In genomic region chr15:50797926-50798325, GRCh38 we compare ENCODE assay signal across 20 cellular contexts. TPM values are rescaled to one million over a fixed set of nuclear protein-coding genes. Genes with fewer than 3 reads are reported as not detected.
A peak's percentile ranks its signal among the peaks of the same experiment; 100 is the strongest.
DNase-seq lines count a peak whose midpoint lies in the region; ATAC-seq, FAIRE-seq and TF ChIP-seq lines count a peak whose summit lies in the region.
"Had no signal": no experiment of that assay in that cellular context is flagged by ENCODE, and none has a peak within 500 bp of the region (broad histone marks: within the 10 kb centered on the region; RNA-seq: fewer than 3 reads in every experiment).

No MANE protein-coding gene starts in this region.

- BruUV-seq in HCT116 (replicated peaks; lab: Mats Ljungman, UMichigan) (no TSS peak), PC-9 (replicated peaks; lab: Mats Ljungman, UMichigan) (no TSS peak)

- H3K4me1 ChIP-seq in HCT116 (ENCODE audit: control insufficient read depth in 1 of 2, insufficient read depth in 2 of 2, low read length in 2 of 2) (peaks cover 4 to 11% of the 10 kb centered on the region in 2 experiments; a peak in 2 of 4 replicates), PC-9 (replicated peaks; ENCODE audit: insufficient read depth) (peaks cover 22% of the 10 kb centered on the region), keratinocyte (ENCODE audit: control insufficient read depth, extremely low read depth, insufficient read depth, low read length) (peaks cover 13% of the 10 kb centered on the region), smooth muscle cell (ENCODE audit: low read depth) (no peaks in the 10 kb centered on the region)
- H3K4me1 ChIP-seq: right atrium auricular region, tibial nerve had no signal

- H3K36me3 Mint-ChIP-seq in activated T-cell treated with anti-CD3 and anti-CD28 coated beads, Interleukin-2, amount 50 U/mL, for 72 hours (ENCODE audit: insufficient read depth in 2 of 2) = no peaks in the 10 kb centered on the region
- H3K36me3 Mint-ChIP-seq: activated naive CD4-positive, alpha-beta T cell treated with anti-CD3 and anti-CD28 coated beads, Interleukin-2, amount 50 U/mL, for 24 hours had no signal

- no peak overlapping the region for H3K27ac Mint-ChIP-seq in activated T-cell treated with anti-CD3 and anti-CD28 coated beads, Interleukin-2, amount 50 U/mL, for 72 hours
- H3K27ac Mint-ChIP-seq: activated naive CD4-positive, alpha-beta T cell treated with anti-CD3 and anti-CD28 coated beads, Interleukin-2, amount 50 U/mL, for 24 hours had no signal

- no peaks in the 10 kb centered on the region for H3K9me1 ChIP-seq in keratinocyte (ENCODE audit: control insufficient read depth, extremely low read depth, insufficient read depth, low read length)

- no peaks in the 10 kb centered on the region for H3K36me3 ChIP-seq in HCT116 (ENCODE audit: control insufficient read depth in 1 of 2, insufficient read depth in 2 of 2, low read length in 2 of 2)
- H3K36me3 ChIP-seq in PC-9 (ENCODE audit: low read depth) = no peaks in the 10 kb centered on the region
- H3K36me3 ChIP-seq in keratinocyte (ENCODE audit: control insufficient read depth in 2 of 2, extremely low read depth in 1 of 2, insufficient read depth in 2 of 2, low read length in 2 of 2) = no peaks in the 10 kb centered on the region
- no peaks in the 10 kb centered on the region for H3K36me3 ChIP-seq in smooth muscle cell (ENCODE audit: low read depth)
- H3K36me3 ChIP-seq: right atrium auricular region, tibial nerve had no signal

- H3K27ac ChIP-seq in HCT116 (ENCODE audit: low read depth, low read length) = no peak overlapping the region
- H3K27ac ChIP-seq in PC-9 = no peak overlapping the region
- no peak overlapping the region for H3K27ac ChIP-seq in keratinocyte (ENCODE audit: control insufficient read depth, insufficient read depth, low read length)
- peak overlapping the region; percentile 57 for H3K27ac ChIP-seq in smooth muscle cell (ENCODE audit: low read depth)
- H3K27ac ChIP-seq: right atrium auricular region, tibial nerve had no signal

- no peak for TF ChIP-seq POLR2A in HCT116 (IDR thresholded peaks at IDR 0.05; ENCODE audit: borderline replicate concordance, extremely low read depth, insufficient read depth, insufficient read length)

- no peak overlapping the region for H3K4me2 ChIP-seq in HCT116 (ENCODE audit: low read length)
- peak overlapping the region; percentile 44 for H3K4me2 ChIP-seq in PC-9
- peak overlapping the region; percentile 46 for H3K4me2 ChIP-seq in keratinocyte (ENCODE audit: control insufficient read depth, extremely low read depth, insufficient read depth, low read depth, low read length)
- no peak overlapping the region for H3K4me2 ChIP-seq in smooth muscle cell

- H3F3A ChIP-seq in PC-9 (ENCODE audit: insufficient read depth, low read depth) = peaks cover 14% of the 10 kb centered on the region; the same call in 1 of the 2 replicates
- H3F3A ChIP-seq in smooth muscle cell (ENCODE audit: low read depth) = no peaks in the 10 kb centered on the region

- POLR2A ChIA-PET in HCT116 (lab: Charles Lee) = no interaction called here
- POLR2A ChIA-PET in PC-9 (lab: Charles Lee; ENCODE audit: unreplicated experiment) = interaction anchor here (1.0 kb wide), 1 partner anchor 18 kb away, joined by 4 read pairs; no protein-coding TSS in a partner anchor

- peak; percentile 84 for FAIRE-seq in keratinocyte (lab: Jason Lieb, UNC)
- FAIRE-seq: astrocyte, endometrium had no signal

- 73% methylated on average over 1 of the region's 1 CpG for WGBS in smooth muscle cell (ENCODE audit: low lambda C conversion rate)

- dilution Hi-C loops in keratinocyte (cut with MboI; ENCODE audit: extremely low pct_ligation_motif_present, low sequenced_read_pairs) = no loop called here

- H3K27me3 Mint-ChIP-seq in activated T-cell treated with anti-CD3 and anti-CD28 coated beads, Interleukin-2, amount 50 U/mL, for 72 hours (ENCODE audit: low read depth) = no peaks in the 10 kb centered on the region
- H3K27me3 Mint-ChIP-seq: activated naive CD4-positive, alpha-beta T cell treated with anti-CD3 and anti-CD28 coated beads, Interleukin-2, amount 50 U/mL, for 24 hours had no signal

- TF ChIP-seq CTCF in HCT116 (IDR thresholded peaks at IDR 0.05 in 2 of 3, conservative IDR thresholded peaks at IDR 0.05 in 1 of 3; ENCODE audit: borderline replicate concordance in 1 of 3, insufficient read depth in 1 of 3, low read depth in 2 of 3, low read length in 2 of 3) (no peak), PC-9 (conservative IDR thresholded peaks at IDR 0.05) (no peak), keratinocyte (optimal IDR thresholded peaks at IDR 0.05 in 1 of 3, IDR thresholded peaks at IDR 0.05 in 1 of 3, conservative IDR thresholded peaks at IDR 0.05 in 1 of 3; ENCODE audit: extremely low read depth in 1 of 3, insufficient read depth in 2 of 3, low read length in 3 of 3) (no peak), smooth muscle cell (IDR thresholded peaks at IDR 0.05; ENCODE audit: borderline replicate concordance, insufficient read depth, poor library complexity, severe bottlenecking) (no peak)

- ATAC-seq in HCT116 = no peak
- ATAC-seq in HG03571 (IDR thresholded peaks at IDR 0.05; ENCODE audit: unreplicated experiment) = no peak
- no peak for ATAC-seq in activated T-cell treated with anti-CD3 and anti-CD28 coated beads, Interleukin-2, amount 50 U/mL, for 72 hours (replicated peaks in 1 of 2)
- no peak for ATAC-seq in GM21737 (IDR thresholded peaks at IDR 0.05; ENCODE audit: unreplicated experiment)

- H4K20me1 ChIP-seq in HCT116 (ENCODE audit: insufficient read depth) (no peaks in the 10 kb centered on the region), PC-9 (ENCODE audit: insufficient read depth) (no peaks in the 10 kb centered on the region), keratinocyte (ENCODE audit: control insufficient read depth, extremely low read depth, insufficient read depth, low read length) (no peaks in the 10 kb centered on the region), smooth muscle cell (ENCODE audit: low read depth) (no peaks in the 10 kb centered on the region)

- CTCF ChIA-PET in HCT116 (lab: Charles Lee) (no interaction called here), PC-9 (lab: Charles Lee) (no interaction called here)

- TF ChIP-seq RAD21 in HCT116 (IDR thresholded peaks at IDR 0.05; ENCODE audit: low read depth) = no peak

- H3K27me3 ChIP-seq in HCT116 (ENCODE audit: insufficient read depth, low read length) = no peaks in the 10 kb centered on the region
- no peaks in the 10 kb centered on the region for H3K27me3 ChIP-seq in PC-9 (ENCODE audit: insufficient read depth, low read depth)
- H3K27me3 ChIP-seq in keratinocyte (ENCODE audit: control insufficient read depth, extremely low read depth, insufficient read depth, low read length) = no peaks in the 10 kb centered on the region
- no peaks in the 10 kb centered on the region for H3K27me3 ChIP-seq in smooth muscle cell (ENCODE audit: low read depth)
- H3K27me3 ChIP-seq: right atrium auricular region, tibial nerve had no signal

- no peaks in the 10 kb centered on the region for H3K9me2 ChIP-seq in HCT116 (ENCODE audit: insufficient read depth)
- H3K9me2 ChIP-seq in PC-9 (ENCODE audit: insufficient read depth) = no peaks in the 10 kb centered on the region

- RAD21 ChIA-PET in HCT116 (lab: Charles Lee; ENCODE audit: low non-redundant PET in 1 of 2, low total read pairs in 2 of 2, uncharacterized antibody in 2 of 2, unreplicated experiment in 2 of 2) = no interaction called here

- H3K4me3 ChIP-seq in HCT116 (replicated peaks in 1 of 2; ENCODE audit: low read depth in 1 of 2, low read length in 2 of 2) (no peak overlapping the region), PC-9 (no peak overlapping the region), keratinocyte (ENCODE audit: control insufficient read depth in 2 of 3, extremely low read depth in 1 of 3, insufficient read depth in 2 of 3, low read depth in 1 of 3, low read length in 3 of 3) (no peak overlapping the region), smooth muscle cell (no peak overlapping the region)
- H3K4me3 ChIP-seq: right atrium auricular region, tibial nerve had no signal

- H3K4me3 Mint-ChIP-seq in activated T-cell treated with anti-CD3 and anti-CD28 coated beads, Interleukin-2, amount 50 U/mL, for 72 hours = no peak overlapping the region
- H3K4me3 Mint-ChIP-seq: activated naive CD4-positive, alpha-beta T cell treated with anti-CD3 and anti-CD28 coated beads, Interleukin-2, amount 50 U/mL, for 24 hours had no signal

- no peaks in the 10 kb centered on the region for H3K9me3 Mint-ChIP-seq in activated T-cell treated with anti-CD3 and anti-CD28 coated beads, Interleukin-2, amount 50 U/mL, for 72 hours
- H3K9me3 Mint-ChIP-seq: activated naive CD4-positive, alpha-beta T cell treated with anti-CD3 and anti-CD28 coated beads, Interleukin-2, amount 50 U/mL, for 24 hours had no signal

- H3K4me1 Mint-ChIP-seq in activated T-cell treated with anti-CD3 and anti-CD28 coated beads, Interleukin-2, amount 50 U/mL, for 72 hours (ENCODE audit: low read depth) = no peaks in the 10 kb centered on the region
- H3K4me1 Mint-ChIP-seq: activated naive CD4-positive, alpha-beta T cell treated with anti-CD3 and anti-CD28 coated beads, Interleukin-2, amount 50 U/mL, for 24 hours had no signal

- H3K9me3 ChIP-seq in HCT116 (ENCODE audit: control insufficient read depth in 1 of 2, insufficient read depth in 1 of 2, low read depth in 1 of 2, low read length in 2 of 2) (no peaks in the 10 kb centered on the region), PC-9 (ENCODE audit: insufficient read depth, low read depth) (no peaks in the 10 kb centered on the region), keratinocyte (ENCODE audit: control insufficient read depth, low read depth, low read length) (no peaks in the 10 kb centered on the region), smooth muscle cell (replicated peaks; ENCODE audit: low read depth) (no peaks in the 10 kb centered on the region)
- H3K9me3 ChIP-seq: right atrium auricular region, tibial nerve had no signal

- H3K9ac ChIP-seq in HCT116 (ENCODE audit: low read length) = no peak overlapping the region
- H3K9ac ChIP-seq in keratinocyte (ENCODE audit: control insufficient read depth, extremely low read depth, insufficient read depth, low read length) = no peak overlapping the region
- no peak overlapping the region for H3K9ac ChIP-seq in smooth muscle cell (ENCODE audit: low read depth)

- H2AFZ ChIP-seq in HCT116 (ENCODE audit: low read depth, low read length, poor library complexity, severe bottlenecking) = no peak overlapping the region
- no peak overlapping the region for H2AFZ ChIP-seq in PC-9
- H2AFZ ChIP-seq in keratinocyte (ENCODE audit: control insufficient read depth, low read length) = no peak overlapping the region
- H2AFZ ChIP-seq in smooth muscle cell (ENCODE audit: low read depth) = no peak overlapping the region

- intact Hi-C loops in HCT116 (cut with micrococcal nuclease) = no loop called here
- intact Hi-C loops in PC-9 (cut with micrococcal nuclease; ENCODE audit: unreplicated experiment) = loop anchor here (1.0 kb wide), 1 partner anchor 86 kb away; no protein-coding TSS in a partner anchor

- H3K79me2 ChIP-seq in HCT116 (ENCODE audit: insufficient read depth, low read length) = no peaks in the 10 kb centered on the region
- no peaks in the 10 kb centered on the region for H3K79me2 ChIP-seq in PC-9 (ENCODE audit: low read depth)
- H3K79me2 ChIP-seq in keratinocyte (ENCODE audit: control insufficient read depth, insufficient read depth, low read length) = no peaks in the 10 kb centered on the region
- no peaks in the 10 kb centered on the region for H3K79me2 ChIP-seq in smooth muscle cell (ENCODE audit: low read depth)

- no peak for DNase-seq in HCT116 (ENCODE audit: low read depth, low spot score)
- peak; percentile 19 to 72 for DNase-seq in PC-9
- DNase-seq in keratinocyte (ENCODE audit: low read depth, low spot score) = peak; percentile 17
- no peak for DNase-seq in smooth muscle cell (lab: John Stamatoyannopoulos, UW; ENCODE audit: unreplicated experiment)
- no peak for DNase-seq in activated T-cell treated with anti-CD3 and anti-CD28 coated beads, Interleukin-2, amount 50 U/mL, for 72 hours
- DNase-seq: activated T-cell treated with anti-CD3 and anti-CD28 coated beads, Interleukin-2, amount 50 U/mL, for 1 hour; hypothalamus; Karpas-422; kidney glomerular epithelial cell; NCI-H146; NCI-H2227 treated with DMSO at 0.1 percent for 48 hours; stimulated activated naive CD4-positive, alpha-beta T cell; SW 1271 had no signal

RNA-seq across cellular contexts. Expression of gene SPPL2A, which starts 32.4 kb away (rescaled TPM):
- total RNA-seq in HCT116 (2021; ENCODE audit: unreplicated experiment) (61.0 TPM), PC-9 (2021) (70.6 and 75.4 TPM in 2 replicates), smooth muscle cell (149 and 265 TPM in 2 replicates)
- 22.8 and 30.6 TPM in 2 replicates for polyA plus RNA-seq in HCT116 (2012)
- polyA plus RNA-seq in keratinocyte (37.2 to 59.4 TPM (median 44.5 TPM) in 3 replicates), smooth muscle cell (62.2 and 74.2 TPM in 2 replicates)
- polyA plus RNA-seq in keratinocyte (2011; ENCODE audit: low read depth) = 64.5 TPM
- polyA plus RNA-seq in keratinocyte (2011; cell fraction: cytosol; rRNA removed) = 18.9 and 42.2 TPM in 2 replicates
- 66.8 and 92.2 TPM in 2 replicates for polyA plus RNA-seq in keratinocyte (2011; cell fraction: nucleus; rRNA removed)
- polyA plus RNA-seq in keratinocyte (2012; ENCODE audit: low replicate concordance) = 38.3 and 48.1 TPM in 2 replicates
- polyA minus RNA-seq in keratinocyte = 31.7 to 70.7 TPM (median 34.2 TPM) in 3 replicates
- polyA minus RNA-seq in keratinocyte (2011; cell fraction: cytosol; rRNA and poly(A)+ RNA removed) = 23.8 TPM
- 35.6 and 78.3 TPM in 2 replicates for polyA minus RNA-seq in keratinocyte (2011; cell fraction: nucleus; rRNA and poly(A)+ RNA removed)
- 100 to 1,000 TPM; 130 to 157 TPM for total RNA-seq in activated T-cell treated with anti-CD3 and anti-CD28 coated beads, Interleukin-2, amount 50 U/mL, for 72 hours

Comparison
In these comparisons a context has a peak if more than half of its experiments do, and no peak if none do; other contexts are left out.
1. DNase-seq: peak in PC-9 (2 of 2) and keratinocyte (single experiment); none in HCT116 (single experiment), smooth muscle cell (single experiment) and activated T-cell treated with anti-CD3 and anti-CD28 coated beads, Interleukin-2, amount 50 U/mL, for 72 hours (0 of 2).
2. H3K4me2 ChIP-seq: peak in PC-9 (single experiment) and keratinocyte (single experiment); none in HCT116 (single experiment) and smooth muscle cell (single experiment).